Comparison of ENCODE assay signal across 10 cellular contexts in the genomic region with DNA sequence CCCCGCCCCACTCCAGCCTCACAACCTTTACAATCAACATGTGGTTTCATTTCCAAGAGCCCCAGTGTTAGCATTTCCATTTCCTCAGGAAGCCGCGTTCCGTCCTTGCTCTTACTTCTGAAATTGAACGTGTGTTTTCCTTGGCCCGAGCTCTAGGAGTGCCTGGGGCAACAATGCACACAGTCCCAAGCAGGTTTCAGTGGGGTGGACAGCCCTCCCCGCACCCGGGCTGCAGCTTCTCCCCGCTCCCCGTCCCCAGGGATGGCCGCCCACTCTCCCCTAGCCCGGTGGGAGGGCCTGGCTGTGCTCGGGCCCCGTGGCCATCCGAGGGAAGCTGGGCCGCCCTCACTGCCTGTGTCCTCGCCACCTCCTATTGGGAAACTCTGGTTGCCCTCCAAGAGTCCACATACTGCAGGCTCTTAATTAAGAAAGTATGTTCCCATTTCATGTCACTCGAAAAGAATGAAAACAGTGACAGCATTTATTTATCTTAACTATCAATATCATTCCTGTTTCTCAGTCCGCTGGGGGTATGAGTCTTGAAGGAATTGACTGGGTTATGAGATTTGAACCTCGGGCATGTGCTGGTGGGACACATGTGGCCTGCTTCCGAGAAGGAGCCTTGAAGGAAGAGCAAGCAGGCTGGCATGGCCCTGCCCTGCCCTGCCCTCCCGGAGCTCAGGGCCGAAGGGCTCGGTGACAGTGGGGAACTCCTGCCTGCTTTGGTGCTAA.
DNase-seq lines count a peak whose midpoint lies in the region; TF ChIP-seq lines count a peak whose summit lies in the region.
"Had no signal": no experiment of that assay in that cellular context is flagged by ENCODE, and none has a peak within 500 bp of the region (broad histone marks: within the 10 kb centered on the region; RNA-seq: fewer than 3 reads in every experiment).

No MANE protein-coding gene starts in this region.

- TF ChIP-seq EP300 in esophagus muscularis mucosa (IDR thresholded peaks at IDR 0.05): no peak

- H3K36me3 ChIP-seq in ACC112 (ENCODE audit: insufficient read depth, low read length): no peaks in the 10 kb centered on the region
- H3K36me3 ChIP-seq in esophagus muscularis mucosa: peaks cover 0 to under 1% (median 0%) of the 10 kb centered on the region in 4 donors
- H3K36me3 ChIP-seq: neutrophil had no signal

- WGBS in esophagus muscularis mucosa: 55% methylated on average over 18 of the region's 24 CpGs

- peaks cover 32% of the 10 kb centered on the region for H3K4me1 Mint-ChIP-seq in neural crest cell
- H3K4me1 Mint-ChIP-seq in activated naive CD8-positive, alpha-beta T cell treated with anti-CD3 and anti-CD28 coated beads for 36 hours: peaks cover 13% of the 10 kb centered on the region

- H3K9me3 ChIP-seq in esophagus muscularis mucosa: no peaks in the 10 kb centered on the region
- H3K9me3 ChIP-seq: neutrophil had no signal

- H3K27me3 Mint-ChIP-seq in neural crest cell (ENCODE audit: low read depth): no peaks in the 10 kb centered on the region
- no peaks in the 10 kb centered on the region for H3K27me3 Mint-ChIP-seq in activated naive CD8-positive, alpha-beta T cell treated with anti-CD3 and anti-CD28 coated beads for 36 hours

- H3K4me1 ChIP-seq in ACC112 (ENCODE audit: control insufficient read depth, insufficient read depth, low read length, unreplicated experiment): peaks cover 35% of the 10 kb centered on the region
- peaks cover 63 to 75% (median 72%) of the 10 kb centered on the region in 4 donors for H3K4me1 ChIP-seq in esophagus muscularis mucosa

- intact Hi-C loops in esophagus muscularis mucosa (cut with DNase I): no loop called here
- intact Hi-C loops in head of caudate nucleus (cut with DNase I): no loop called here

- H2AFZ ChIP-seq in ACC112 (ENCODE audit: low read length, unreplicated experiment): peak overlapping the region; percentile 74

- H3K27ac ChIP-seq in ACC112 (ENCODE audit: low read depth, low read length): peak overlapping the region; percentile 89
- H3K27ac ChIP-seq in esophagus muscularis mucosa (replicated peaks in 1 of 4): peak overlapping the region; percentile 70 to 83 (median 80)
- H3K27ac ChIP-seq: HL-60, neutrophil had no signal

- no peaks in the 10 kb centered on the region for H3K79me2 ChIP-seq in ACC112 (ENCODE audit: control insufficient read depth, insufficient read depth, low read length, unreplicated experiment)

- H3K27me3 ChIP-seq in ACC112 (ENCODE audit: insufficient read depth, low read length) (no peaks in the 10 kb centered on the region), esophagus muscularis mucosa (no peaks in the 10 kb centered on the region)

- TF ChIP-seq POLR2A in esophagus muscularis mucosa (IDR thresholded peaks at IDR 0.05; ENCODE audit: low read depth): no peak

- H3K4me3 ChIP-seq in ACC112 (ENCODE audit: low read depth, low read length): peak overlapping the region; percentile 62
- peak overlapping the region in 2 of 4 donors; percentile 12 to 33 for H3K4me3 ChIP-seq in esophagus muscularis mucosa

- H3K9me3 Mint-ChIP-seq in neural crest cell: no peaks in the 10 kb centered on the region
- H3K9me3 Mint-ChIP-seq in activated naive CD8-positive, alpha-beta T cell treated with anti-CD3 and anti-CD28 coated beads for 36 hours: no peaks in the 10 kb centered on the region

- TF ChIP-seq CTCF in esophagus muscularis mucosa (IDR thresholded peaks at IDR 0.05) (no peak), neural crest cell (conservative IDR thresholded peaks at IDR 0.05) (no peak)

- H3K27ac Mint-ChIP-seq in neural crest cell (ENCODE audit: unreplicated experiment): peak overlapping the region; percentile 39
- H3K27ac Mint-ChIP-seq in activated naive CD8-positive, alpha-beta T cell treated with anti-CD3 and anti-CD28 coated beads for 36 hours: no peak overlapping the region

- no peak overlapping the region for H3K4me3 Mint-ChIP-seq in neural crest cell
- H3K4me3 Mint-ChIP-seq in activated naive CD8-positive, alpha-beta T cell treated with anti-CD3 and anti-CD28 coated beads for 36 hours: no peak overlapping the region

- H3K36me3 Mint-ChIP-seq in neural crest cell (ENCODE audit: low read depth): no peaks in the 10 kb centered on the region
- no peaks in the 10 kb centered on the region for H3K36me3 Mint-ChIP-seq in activated naive CD8-positive, alpha-beta T cell treated with anti-CD3 and anti-CD28 coated beads for 36 hours

- DNase-seq in RPMI7951 (ENCODE audit: low read depth) (peak; percentile 86), esophagus muscularis mucosa (ENCODE audit: extremely low spot score) (no peak), neural crest cell (ENCODE audit: low read depth, low spot score) (no peak), Ammon's horn (ENCODE audit: low spot score) (no peak), NCI-H1436 treated with DMSO at 0.1 percent for 48 hours (lab: John Stamatoyannopoulos, UW) (no peak), head of caudate nucleus (no peak)
- DNase-seq in activated naive CD8-positive, alpha-beta T cell treated with anti-CD3 and anti-CD28 coated beads for 36 hours: no peak
